Comparison of ENCODE assay signal across 14 cellular contexts in the genomic region with DNA sequence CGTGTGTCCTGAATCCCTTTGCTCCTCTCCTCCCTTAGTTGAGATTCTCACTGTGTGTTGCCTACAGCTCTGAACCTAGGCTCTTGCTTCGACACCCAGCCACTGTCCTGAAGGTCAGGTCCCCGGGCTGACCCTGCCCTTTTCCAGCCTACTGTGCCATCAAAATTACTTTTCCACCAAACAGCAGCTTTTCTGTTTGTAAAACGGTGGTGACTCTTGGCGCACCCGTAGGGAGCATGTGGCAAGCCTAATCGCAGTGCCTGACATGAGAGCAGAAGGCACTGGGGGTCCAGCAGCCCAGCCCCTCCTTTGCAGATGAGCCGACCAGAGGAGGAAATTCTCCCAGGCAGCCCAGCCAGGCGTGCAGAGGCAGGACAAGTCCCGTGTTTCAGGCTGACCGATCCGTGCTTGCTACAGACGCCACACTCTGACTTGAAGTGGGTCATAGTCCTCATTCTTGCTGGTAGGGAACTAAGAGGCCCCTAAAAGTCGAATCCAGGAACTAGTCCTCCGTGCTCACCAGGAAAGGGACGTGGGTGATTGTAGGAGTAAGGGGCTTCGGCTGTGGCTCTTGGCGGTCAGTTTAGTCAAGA.
"Had no signal": no experiment of that assay in that cellular context is flagged by ENCODE, and none has a peak within 500 bp of the region (broad histone marks: within the 10 kb centered on the region; RNA-seq: fewer than 3 reads in every experiment).

No MANE protein-coding gene starts in this region.

- H2AFZ ChIP-seq: parathyroid adenoma had no signal

- H3K9me3 Mint-ChIP-seq: activated CD4-positive, alpha-beta T cell treated with anti-CD3 and anti-CD28 coated beads, Interleukin-2, amount 10 ng/mL, durations not matched to agents 24 days and 14 days; activated naive CD8-positive, alpha-beta T cell treated with anti-CD3 and anti-CD28 coated beads, Interleukin-2, amount 50 U/mL, for 24 hours; activated T-helper 1 cell treated with anti-CD3 and anti-CD28 coated beads, Interleukin-12 subunit alpha, Interleukin-12 subunit beta, Interleukin-2, Interleukin-4 antibody, amounts not matched to agents 30 ng/mL and 10 ng/mL and 1 ng/mL, durations not matched to agents 14 hours and 24 hours and 36 hours; neural crest cell had no signal

- H3K27me3 Mint-ChIP-seq: activated CD4-positive, alpha-beta T cell treated with anti-CD3 and anti-CD28 coated beads, Interleukin-2, amount 10 ng/mL, durations not matched to agents 24 days and 14 days; activated naive CD8-positive, alpha-beta T cell treated with anti-CD3 and anti-CD28 coated beads, Interleukin-2, amount 50 U/mL, for 24 hours had no signal

- DNase-seq: activated CD4-positive, alpha-beta T cell treated with anti-CD3 and anti-CD28 coated beads, Interleukin-2, amount 10 ng/mL, durations not matched to agents 24 days and 14 days; activated naive CD4-positive, alpha-beta T cell; activated naive CD8-positive, alpha-beta T cell treated with anti-CD3 and anti-CD28 coated beads, Interleukin-2, amount 50 U/mL, for 24 hours; central memory CD4-positive, alpha-beta T cell; erythroblast; mesenchymal stem cell; SW 1271 had no signal

- FAIRE-seq: astrocyte had no signal

- H3K9ac ChIP-seq: parathyroid adenoma had no signal

- H3K36me3 ChIP-seq: left lung had no signal

- H3K4me3 Mint-ChIP-seq: activated CD4-positive, alpha-beta T cell treated with anti-CD3 and anti-CD28 coated beads, Interleukin-2, amount 10 ng/mL, durations not matched to agents 24 days and 14 days; activated naive CD8-positive, alpha-beta T cell treated with anti-CD3 and anti-CD28 coated beads, Interleukin-2, amount 50 U/mL, for 24 hours; activated T-helper 1 cell treated with anti-CD3 and anti-CD28 coated beads, Interleukin-12 subunit alpha, Interleukin-12 subunit beta, Interleukin-2, Interleukin-4 antibody, amounts not matched to agents 30 ng/mL and 10 ng/mL and 1 ng/mL, durations not matched to agents 14 hours and 24 hours and 36 hours; neural crest cell had no signal

- H3K79me2 ChIP-seq: parathyroid adenoma had no signal

- H3K4me3 ChIP-seq: left lung, smooth muscle cell, tibial nerve had no signal

- H3K27ac Mint-ChIP-seq: activated CD4-positive, alpha-beta T cell treated with anti-CD3 and anti-CD28 coated beads, Interleukin-2, amount 10 ng/mL, durations not matched to agents 24 days and 14 days; activated naive CD8-positive, alpha-beta T cell treated with anti-CD3 and anti-CD28 coated beads, Interleukin-2, amount 50 U/mL, for 24 hours; activated T-helper 1 cell treated with anti-CD3 and anti-CD28 coated beads, Interleukin-12 subunit alpha, Interleukin-12 subunit beta, Interleukin-2, Interleukin-4 antibody, amounts not matched to agents 30 ng/mL and 10 ng/mL and 1 ng/mL, durations not matched to agents 14 hours and 24 hours and 36 hours had no signal

- H3K27me3 ChIP-seq: left lung, tibial nerve had no signal

- H3K9me3 ChIP-seq: left lung, tibial nerve had no signal

- H3K4me2 ChIP-seq: smooth muscle cell had no signal

- H3K27ac ChIP-seq: left lung, parathyroid adenoma had no signal

- H3K4me1 ChIP-seq: parathyroid adenoma had no signal

- ATAC-seq: left lung had no signal
